In the genomic region with DNA sequence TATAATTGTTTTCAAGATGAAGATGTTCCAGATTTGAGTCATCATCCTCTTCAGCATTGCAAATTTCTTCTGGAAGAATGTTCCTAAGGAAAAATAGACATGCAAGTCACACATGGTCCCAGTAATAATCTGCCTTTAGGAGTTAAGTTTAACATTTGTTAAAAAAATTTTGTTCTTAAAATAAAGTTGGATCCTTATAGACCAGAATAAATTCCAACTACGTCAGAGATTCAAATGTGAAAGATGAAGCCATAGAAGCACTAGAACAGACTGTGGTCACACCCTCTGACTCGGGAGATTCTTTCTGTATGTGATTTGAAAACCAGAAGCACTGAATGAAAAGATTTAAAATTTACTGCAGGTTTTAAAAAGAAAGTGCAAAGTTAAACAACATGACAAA, we compare ENCODE assay signal across 20 cellular contexts. TPM values are rescaled to one million over a fixed set of nuclear protein-coding genes. Genes with fewer than 3 reads are reported as not detected.
"Had no signal": no experiment of that assay in that cellular context is flagged by ENCODE, and none has a peak within 500 bp of the region (broad histone marks: within the 10 kb centered on the region; RNA-seq: fewer than 3 reads in every experiment).

No MANE protein-coding gene starts in this region.

- H3K4me3 Mint-ChIP-seq: activated CD4-positive, alpha-beta memory T cell treated with anti-CD3 and anti-CD28 coated beads, Interleukin-2, amount 10 ng/mL, durations not matched to agents 7 days and 5 days; activated naive CD4-positive, alpha-beta T cell treated with anti-CD3 and anti-CD28 coated beads, Interleukin-2, amount 50 U/mL, for 24 hours; activated T-cell treated with anti-CD3 and anti-CD28 coated beads, Interleukin-2, amount 50 U/mL, for 24 hours; neural crest cell; stimulated activated naive B cell treated with anti-CD40 and anti-IgM and Interleukin-4, amounts not matched to agents 10 μg/mL and 1 μg/mL and 100 μg/mL, for 72 hours; T-helper 17 cell had no signal

- H3K36me3 ChIP-seq: breast epithelium, ovary, tibial nerve, uterus, WERI-Rb-1 had no signal

- H3K36me3 Mint-ChIP-seq: activated naive CD4-positive, alpha-beta T cell treated with anti-CD3 and anti-CD28 coated beads, Interleukin-2, amount 50 U/mL, for 24 hours had no signal

- H3K4me1 ChIP-seq: breast epithelium, uterus had no signal

- H3K9me3 Mint-ChIP-seq: activated CD4-positive, alpha-beta memory T cell treated with anti-CD3 and anti-CD28 coated beads, Interleukin-2, amount 10 ng/mL, durations not matched to agents 7 days and 5 days; activated naive CD4-positive, alpha-beta T cell treated with anti-CD3 and anti-CD28 coated beads, Interleukin-2, amount 50 U/mL, for 24 hours; activated T-cell treated with anti-CD3 and anti-CD28 coated beads, Interleukin-2, amount 50 U/mL, for 24 hours; stimulated activated naive B cell treated with anti-CD40 and anti-IgM and Interleukin-4, amounts not matched to agents 10 μg/mL and 1 μg/mL and 100 μg/mL, for 72 hours had no signal

- ATAC-seq: left ventricle myocardium superior; stimulated activated naive B cell treated with anti-CD40 and anti-IgM and Interleukin-4, amounts not matched to agents 10 μg/mL and 1 μg/mL and 100 μg/mL, for 72 hours; T-helper 17 cell had no signal

- H3K4me3 ChIP-seq: breast epithelium, ovary, tibial nerve, uterus had no signal

- H3K27me3 Mint-ChIP-seq: activated CD4-positive, alpha-beta memory T cell treated with anti-CD3 and anti-CD28 coated beads, Interleukin-2, amount 10 ng/mL, durations not matched to agents 7 days and 5 days; activated naive CD4-positive, alpha-beta T cell treated with anti-CD3 and anti-CD28 coated beads, Interleukin-2, amount 50 U/mL, for 24 hours; activated T-cell treated with anti-CD3 and anti-CD28 coated beads, Interleukin-2, amount 50 U/mL, for 24 hours; stimulated activated naive B cell treated with anti-CD40 and anti-IgM and Interleukin-4, amounts not matched to agents 10 μg/mL and 1 μg/mL and 100 μg/mL, for 72 hours; T-helper 17 cell had no signal

- H3K27ac Mint-ChIP-seq: activated CD4-positive, alpha-beta memory T cell treated with anti-CD3 and anti-CD28 coated beads, Interleukin-2, amount 10 ng/mL, durations not matched to agents 7 days and 5 days; activated naive CD4-positive, alpha-beta T cell treated with anti-CD3 and anti-CD28 coated beads, Interleukin-2, amount 50 U/mL, for 24 hours; activated T-cell treated with anti-CD3 and anti-CD28 coated beads, Interleukin-2, amount 50 U/mL, for 24 hours; stimulated activated naive B cell treated with anti-CD40 and anti-IgM and Interleukin-4, amounts not matched to agents 10 μg/mL and 1 μg/mL and 100 μg/mL, for 72 hours; T-helper 17 cell had no signal

- H3K9me3 ChIP-seq: breast epithelium, ovary, tibial nerve, uterus had no signal

- H3K27me3 ChIP-seq: breast epithelium, ovary, tibial nerve, uterus had no signal

- DNase-seq: activated CD4-positive, alpha-beta memory T cell treated with anti-CD3 and anti-CD28 coated beads, Interleukin-2, amount 10 ng/mL, durations not matched to agents 7 days and 5 days; activated effector memory CD4-positive, alpha-beta T cell treated with Interleukin-2 at 50 U/mL for 16 hours; activated T-cell treated with anti-CD3 and anti-CD28 coated beads, Interleukin-2, amount 50 U/mL, for 24 hours; amygdala; hippocampal formation; left ventricle myocardium superior; ovary; stimulated activated CD4-positive, alpha-beta T cell treated with anti-CD3 and anti-CD28 coated beads, Interleukin-15, amount 100 ng/mL, for 24 hours; stimulated activated CD4-positive, alpha-beta T cell treated with anti-CD3 and anti-CD28 coated beads, Interleukin-4, amount 100 ng/mL, for 1 hour; stimulated activated naive B cell treated with anti-CD40 and anti-IgM and Interleukin-4, amounts not matched to agents 10 μg/mL and 1 μg/mL and 100 μg/mL, for 72 hours; T-helper 17 cell; uterus; WERI-Rb-1 had no signal

- H3K4me1 Mint-ChIP-seq: activated CD4-positive, alpha-beta memory T cell treated with anti-CD3 and anti-CD28 coated beads, Interleukin-2, amount 10 ng/mL, durations not matched to agents 7 days and 5 days; activated naive CD4-positive, alpha-beta T cell treated with anti-CD3 and anti-CD28 coated beads, Interleukin-2, amount 50 U/mL, for 24 hours; stimulated activated naive B cell treated with anti-CD40 and anti-IgM and Interleukin-4, amounts not matched to agents 10 μg/mL and 1 μg/mL and 100 μg/mL, for 72 hours; T-helper 17 cell had no signal

- H3K27ac ChIP-seq: breast epithelium, epithelial cell of prostate, ovary, tibial nerve, uterus, WERI-Rb-1 had no signal

RNA-seq across cellular contexts. Expression of gene ASPN, which starts 14.1 kb away (rescaled TPM):
- total RNA-seq: activated CD4-positive, alpha-beta memory T cell treated with anti-CD3 and anti-CD28 coated beads, Interleukin-2, amount 10 ng/mL, durations not matched to agents 7 days and 5 days; dermis microvascular lymphatic vessel endothelial cell; kidney epithelial cell; neural crest cell; T-helper 17 cell had no signal

RNA-seq across cellular contexts. Expression of gene ECM2, which starts 39.4 kb away (rescaled TPM):
- total RNA-seq: activated CD4-positive, alpha-beta memory T cell treated with anti-CD3 and anti-CD28 coated beads, Interleukin-2, amount 10 ng/mL, durations not matched to agents 7 days and 5 days; dermis microvascular lymphatic vessel endothelial cell; kidney epithelial cell; neural crest cell; T-helper 17 cell had no signal
